17 cellular contexts compared by ENCODE assay signal in the genomic region with DNA sequence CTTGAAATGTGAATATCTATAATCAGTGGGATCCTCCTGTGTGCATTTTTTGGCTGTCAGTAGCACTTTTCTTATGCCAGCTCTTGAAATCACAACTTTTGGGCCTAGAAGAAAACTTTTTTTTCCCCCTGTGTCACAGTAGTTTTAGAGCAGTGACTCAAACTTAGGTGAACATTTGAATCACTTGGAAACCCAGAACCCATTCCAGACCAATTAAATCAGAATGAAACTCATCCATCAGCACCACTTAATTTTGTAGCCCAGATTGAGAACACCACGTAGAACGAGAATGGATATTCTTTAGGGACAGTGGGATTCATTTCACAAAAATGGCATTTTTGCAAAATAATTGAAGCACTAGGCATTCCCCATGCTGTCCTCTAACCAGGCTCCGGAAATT.
DNase-seq lines count a peak whose midpoint lies in the region; ATAC-seq and TF ChIP-seq lines count a peak whose summit lies in the region.
"Had no signal": no experiment of that assay in that cellular context is flagged by ENCODE, and none has a peak within 500 bp of the region (broad histone marks: within the 10 kb centered on the region; RNA-seq: fewer than 3 reads in every experiment).

No MANE protein-coding gene starts in this region.

- DNase-seq in heart right ventricle (no peak), Right ventricle myocardium inferior (ENCODE audit: missing footprints) (no peak), astrocyte of the spinal cord (ENCODE audit: low read depth, low spot score) (peak; percentile 25), kidney tubule cell (ENCODE audit: low spot score) (peak; percentile 4), uterus (no peak), NCI-H82 (lab: John Stamatoyannopoulos, UW) (no peak), psoas muscle (no peak)
- DNase-seq in activated T-helper 2 cell treated with anti-CD3 and anti-CD28 coated beads, Interferon-gamma antibody, Interleukin-2, Interleukin-4, amounts not matched to agents 10 μg/mL and 5 μg/mL and 100 μg/mL, durations not matched to agents 14 hours and 24 hours and 36 hours (ENCODE audit: low spot score), result no peak
- DNase-seq: activated CD4-positive, alpha-beta T cell treated with anti-CD3 and anti-CD28 coated beads, Interleukin-2, amount 50 U/mL, for 48 hours; activated T-cell treated with anti-CD3 and anti-CD28 coated beads, Interleukin-2, amount 50 U/mL, for 1 hour; DMS153; erythroblast; hippocampal formation; nucleus accumbens had no signal

- H3K27ac Mint-ChIP-seq in activated T-helper 2 cell treated with anti-CD3 and anti-CD28 coated beads, Interferon-gamma antibody, Interleukin-2, Interleukin-4, amounts not matched to agents 10 μg/mL and 5 μg/mL and 100 μg/mL, durations not matched to agents 14 hours and 24 hours and 36 hours, result no peak overlapping the region
- H3K27ac Mint-ChIP-seq: CD14-positive monocyte had no signal

- no peak overlapping the region for H3K4me3 Mint-ChIP-seq in activated T-helper 2 cell treated with anti-CD3 and anti-CD28 coated beads, Interferon-gamma antibody, Interleukin-2, Interleukin-4, amounts not matched to agents 10 μg/mL and 5 μg/mL and 100 μg/mL, durations not matched to agents 14 hours and 24 hours and 36 hours (ENCODE audit: low read depth)
- H3K4me3 Mint-ChIP-seq: CD14-positive monocyte had no signal

- H3K36me3 Mint-ChIP-seq in activated T-helper 2 cell treated with anti-CD3 and anti-CD28 coated beads, Interferon-gamma antibody, Interleukin-2, Interleukin-4, amounts not matched to agents 10 μg/mL and 5 μg/mL and 100 μg/mL, durations not matched to agents 14 hours and 24 hours and 36 hours (ENCODE audit: low read depth), result no peaks in the 10 kb centered on the region
- H3K36me3 Mint-ChIP-seq: CD14-positive monocyte had no signal

- no peak for TF ChIP-seq CTCF in heart right ventricle (IDR thresholded peaks at IDR 0.05)
- TF ChIP-seq CTCF in astrocyte of the spinal cord (IDR thresholded peaks at IDR 0.05; ENCODE audit: low read depth, low read length), result no peak
- TF ChIP-seq CTCF in uterus (IDR thresholded peaks at IDR 0.05), result no peak
- no peak for TF ChIP-seq CTCF in psoas muscle (IDR thresholded peaks at IDR 0.05)

- intact Hi-C loops in heart right ventricle (cut with DNase I) (no loop called here), Right ventricle myocardium inferior (cut with DNase I) (loop anchor here (5.0 kb wide), 1 partner anchor 52 kb away; no protein-coding TSS in a partner anchor), uterus (cut with DNase I; ENCODE audit: low total_unique reads) (no loop called here), psoas muscle (cut with DNase I) (no loop called here)
- intact Hi-C loops in activated T-helper 2 cell treated with anti-CD3 and anti-CD28 coated beads, Interferon-gamma antibody, Interleukin-2, Interleukin-4, amounts not matched to agents 10 μg/mL and 5 μg/mL and 100 μg/mL, durations not matched to agents 14 hours and 24 hours and 36 hours (cut with micrococcal nuclease), result no loop called here

- H3K27me3 Mint-ChIP-seq in activated T-helper 2 cell treated with anti-CD3 and anti-CD28 coated beads, Interferon-gamma antibody, Interleukin-2, Interleukin-4, amounts not matched to agents 10 μg/mL and 5 μg/mL and 100 μg/mL, durations not matched to agents 14 hours and 24 hours and 36 hours (ENCODE audit: low read depth), result no peaks in the 10 kb centered on the region

- H3K4me1 Mint-ChIP-seq in activated T-helper 2 cell treated with anti-CD3 and anti-CD28 coated beads, Interferon-gamma antibody, Interleukin-2, Interleukin-4, amounts not matched to agents 10 μg/mL and 5 μg/mL and 100 μg/mL, durations not matched to agents 14 hours and 24 hours and 36 hours (ENCODE audit: low read depth), result no peaks in the 10 kb centered on the region

- H3K4me3 ChIP-seq in heart right ventricle, result no peak overlapping the region
- no peak overlapping the region for H3K4me3 ChIP-seq in astrocyte of the spinal cord (ENCODE audit: low read depth, low read length)
- no peak overlapping the region for H3K4me3 ChIP-seq in uterus
- no peak overlapping the region for H3K4me3 ChIP-seq in psoas muscle
- H3K4me3 ChIP-seq: coronary artery, tibial nerve had no signal

- no peaks in the 10 kb centered on the region for H3K9me3 ChIP-seq in heart right ventricle
- no peaks in the 10 kb centered on the region for H3K9me3 ChIP-seq in uterus
- H3K9me3 ChIP-seq in psoas muscle, result no peaks in the 10 kb centered on the region
- H3K9me3 ChIP-seq: tibial nerve had no signal

- 51 to 67% methylated on average over 3 of the region's 3 CpGs for whole genome bisulfite sequencing in heart right ventricle, 2 donors
- 62 to 80% (median 64%) methylated on average over 3 of the region's 3 CpGs for WGBS in psoas muscle, 3 donors

- H3K36me3 ChIP-seq in heart right ventricle (no peaks in the 10 kb centered on the region), uterus (no peaks in the 10 kb centered on the region), psoas muscle (ENCODE audit: insufficient read depth in 1 of 2, low read depth in 1 of 2) (no peaks in the 10 kb centered on the region)
- H3K36me3 ChIP-seq: tibial nerve had no signal

- H3K27me3 ChIP-seq in heart right ventricle, result no peaks in the 10 kb centered on the region
- H3K27me3 ChIP-seq in uterus, result no peaks in the 10 kb centered on the region
- no peaks in the 10 kb centered on the region for H3K27me3 ChIP-seq in psoas muscle (ENCODE audit: insufficient read depth in 3 of 3, low read length in 2 of 3)
- H3K27me3 ChIP-seq: tibial nerve had no signal

- no peak for ATAC-seq in heart right ventricle
- no peak for ATAC-seq in Right ventricle myocardium inferior
- no peak for ATAC-seq in psoas muscle

- H3K4me1 ChIP-seq in heart right ventricle (peaks cover 0 to 56% (median 42%) of the 10 kb centered on the region in 9 donors), uterus (peaks cover 0 to 19% of the 10 kb centered on the region in 2 donors), psoas muscle (peaks cover 12% of the 10 kb centered on the region)

- H3K9me3 Mint-ChIP-seq in activated T-helper 2 cell treated with anti-CD3 and anti-CD28 coated beads, Interferon-gamma antibody, Interleukin-2, Interleukin-4, amounts not matched to agents 10 μg/mL and 5 μg/mL and 100 μg/mL, durations not matched to agents 14 hours and 24 hours and 36 hours, result no peaks in the 10 kb centered on the region

- H3K27ac ChIP-seq in heart right ventricle (peak overlapping the region in 6 of 10 donors; percentile 43 to 75 (median 69)), uterus (peak overlapping the region; percentile 58 to 70), psoas muscle (no peak overlapping the region)

- no peak for TF ChIP-seq POLR2A in uterus (IDR thresholded peaks at IDR 0.05)

- in situ Hi-C loops in astrocyte of the spinal cord (cut with HindIII; ENCODE audit: low sequenced_read_pairs), result no loop called here

Comparison
In these comparisons a context has a peak if more than half of its experiments do, and no peak if none do; other contexts are left out.
1. DNase-seq: peak in astrocyte of the spinal cord (single experiment) and kidney tubule cell (single experiment); none in heart right ventricle (0 of 2), Right ventricle myocardium inferior (single experiment), uterus (0 of 2), NCI-H82 (single experiment), psoas muscle (0 of 2) and activated T-helper 2 cell treated with anti-CD3 and anti-CD28 coated beads, Interferon-gamma antibody, Interleukin-2, Interleukin-4, amounts not matched to agents 10 μg/mL and 5 μg/mL and 100 μg/mL, durations not matched to agents 14 hours and 24 hours and 36 hours (single experiment).